In the genomic region with DNA sequence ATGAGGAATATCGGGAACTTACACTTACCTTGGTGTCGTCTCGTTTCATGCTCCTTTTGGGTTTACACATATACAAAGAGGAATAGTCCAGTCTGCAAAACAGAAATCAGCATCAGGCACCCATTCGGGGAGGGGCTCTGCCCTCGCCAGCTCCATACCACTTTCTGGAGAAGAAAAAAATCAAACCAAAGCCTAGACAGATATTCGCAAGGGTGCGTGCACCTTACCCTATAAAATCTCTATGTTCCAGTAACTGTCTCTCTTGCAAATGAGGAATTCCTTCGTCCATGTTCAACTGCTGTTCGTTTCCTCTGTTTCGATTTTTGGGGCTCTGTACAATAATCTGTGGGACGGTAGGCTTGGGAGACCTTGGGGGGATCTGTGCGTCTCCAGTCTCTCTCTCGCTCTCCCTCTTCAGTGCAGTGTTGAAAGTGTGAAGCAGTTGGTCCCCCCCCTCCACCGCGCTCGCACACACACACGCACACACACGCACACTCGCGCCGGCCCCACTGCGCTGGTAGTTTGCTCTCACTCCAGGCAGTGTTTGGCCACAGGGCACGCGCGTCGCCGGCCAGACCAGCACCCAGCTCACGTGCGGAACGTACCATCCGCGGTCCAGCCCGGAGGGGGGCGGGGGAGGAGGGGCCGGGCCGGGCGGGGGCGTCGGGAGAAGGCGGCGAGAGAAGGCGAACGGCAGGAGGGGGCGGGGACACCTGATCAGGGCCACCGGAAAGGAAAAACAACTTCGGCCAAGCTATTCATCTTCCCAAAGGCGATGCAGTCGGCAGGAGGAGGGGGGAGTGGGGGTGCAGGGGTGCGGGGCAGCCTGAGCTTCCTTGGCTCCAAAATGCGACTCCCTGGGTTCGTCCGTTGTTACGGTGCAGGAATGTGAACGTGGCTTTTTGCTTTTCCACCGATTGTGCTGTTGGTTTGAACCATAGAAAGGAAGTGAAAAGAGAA, we compare ENCODE assay signal across 1 cellular context.
TF ChIP-seq lines count a peak whose summit lies in the region.

Gene BHLHE41, minus strand, starts transcription at position 547 of the 960 bp plus-strand sequence. Its CDS starts 258 bp downstream, at position 289.

TF ChIP-seq in H1, 55 proteins besides CTCF, POLR2A, EP300 and RAD21:
- no peak for TF ChIP-seq GABPA (IDR thresholded peaks at IDR 0.05; ENCODE audit: borderline replicate concordance, insufficient read depth, low read length)
- no peak for TF ChIP-seq GTF2F1 (IDR thresholded peaks at IDR 0.05; ENCODE audit: borderline replicate concordance, low read depth, low read length)
- peak; percentile 78 for TF ChIP-seq RNF2 (IDR thresholded peaks at IDR 0.05; ENCODE audit: borderline replicate concordance, low read depth, low read length, missing control alignments, poor library complexity, severe bottlenecking)
- no peak for TF ChIP-seq POLR2AphosphoS5 (IDR thresholded peaks at IDR 0.05; ENCODE audit: low read depth, low read length)
- TF ChIP-seq, protein P1, sequence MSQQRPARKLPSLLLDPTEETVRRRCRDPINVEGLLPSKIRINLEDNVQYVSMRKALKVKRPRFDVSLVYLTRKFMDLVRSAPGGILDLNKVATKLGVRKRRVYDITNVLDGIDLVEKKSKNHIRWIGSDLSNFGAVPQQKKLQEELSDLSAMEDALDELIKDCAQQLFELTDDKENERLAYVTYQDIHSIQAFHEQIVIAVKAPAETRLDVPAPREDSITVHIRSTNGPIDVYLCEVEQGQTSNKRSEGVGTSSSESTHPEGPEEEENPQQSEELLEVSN (IDR thresholded peaks at IDR 0.05) = peak; percentile 83
- TF ChIP-seq ASH2L (IDR thresholded peaks at IDR 0.05; ENCODE audit: low read length) = peak; percentile 4
- peak; percentile 29; the same call in 1 of the 2 replicates for TF ChIP-seq SUZ12 (IDR thresholded peaks at IDR 0.05; ENCODE audit: low read length)
- TF ChIP-seq KDM4A (IDR thresholded peaks at IDR 0.05; ENCODE audit: low read depth, low read length, severe bottlenecking) = peak; percentile 89
- peak; percentile 96 for TF ChIP-seq MAX (IDR thresholded peaks at IDR 0.05)
- peak; percentile 66; the same call in 1 of the 2 replicates for TF ChIP-seq RBBP5 (IDR thresholded peaks at IDR 0.05; ENCODE audit: borderline replicate concordance, low read depth, low read length)
- no peak for TF ChIP-seq YY1 (IDR thresholded peaks at IDR 0.05; ENCODE audit: low read depth, low read length)
- no peak; the same call in 1 of the 2 replicates for TF ChIP-seq BACH1 (IDR thresholded peaks at IDR 0.05; ENCODE audit: low read length)
